2 cellular contexts compared by ENCODE assay signal in genomic region chr5:123094919-123095693, GRCh38.
TF ChIP-seq lines count a peak whose summit lies in the region.

No MANE protein-coding gene starts in this region.

TF ChIP-seq in SK-N-SH treated with all-trans-retinoic acid at 6 μM for 48 hours, 23 proteins besides CTCF, POLR2A, EP300 and RAD21 (continued from another document):
- TF ChIP-seq, protein P1, sequence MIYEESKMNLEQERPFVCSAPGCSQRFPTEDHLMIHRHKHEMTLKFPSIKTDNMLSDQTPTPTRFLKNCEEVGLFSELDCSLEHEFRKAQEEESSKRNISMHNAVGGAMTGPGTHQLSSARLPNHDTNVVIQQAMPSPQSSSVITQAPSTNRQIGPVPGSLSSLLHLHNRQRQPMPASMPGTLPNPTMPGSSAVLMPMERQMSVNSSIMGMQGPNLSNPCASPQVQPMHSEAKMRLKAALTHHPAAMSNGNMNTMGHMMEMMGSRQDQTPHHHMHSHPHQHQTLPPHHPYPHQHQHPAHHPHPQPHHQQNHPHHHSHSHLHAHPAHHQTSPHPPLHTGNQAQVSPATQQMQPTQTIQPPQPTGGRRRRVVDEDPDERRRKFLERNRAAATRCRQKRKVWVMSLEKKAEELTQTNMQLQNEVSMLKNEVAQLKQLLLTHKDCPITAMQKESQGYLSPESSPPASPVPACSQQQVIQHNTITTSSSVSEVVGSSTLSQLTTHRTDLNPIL (CRISPR knock-in tag; IDR thresholded peaks at IDR 0.05; ENCODE audit: low read depth): no peak
- no peak for TF ChIP-seq ARNTL (CRISPR knock-in tag; IDR thresholded peaks at IDR 0.05; ENCODE audit: borderline replicate concordance, low read depth)
- no peak for TF ChIP-seq OSR1 (CRISPR knock-in tag; IDR thresholded peaks at IDR 0.05)

TF ChIP-seq in H1, 55 proteins besides CTCF, POLR2A, EP300 and RAD21 (continued from another document):
- TF ChIP-seq RBBP5 (IDR thresholded peaks at IDR 0.05; ENCODE audit: borderline replicate concordance, low read depth, low read length): peak; percentile 47; the same call in 1 of the 2 replicates
- TF ChIP-seq SAP30 (IDR thresholded peaks at IDR 0.05; ENCODE audit: insufficient read depth, insufficient replicate concordance, low read length): no peak
- TF ChIP-seq RXRA (IDR thresholded peaks at IDR 0.05; ENCODE audit: insufficient read depth, low read depth, low read length): no peak
- TF ChIP-seq, protein P2, sequence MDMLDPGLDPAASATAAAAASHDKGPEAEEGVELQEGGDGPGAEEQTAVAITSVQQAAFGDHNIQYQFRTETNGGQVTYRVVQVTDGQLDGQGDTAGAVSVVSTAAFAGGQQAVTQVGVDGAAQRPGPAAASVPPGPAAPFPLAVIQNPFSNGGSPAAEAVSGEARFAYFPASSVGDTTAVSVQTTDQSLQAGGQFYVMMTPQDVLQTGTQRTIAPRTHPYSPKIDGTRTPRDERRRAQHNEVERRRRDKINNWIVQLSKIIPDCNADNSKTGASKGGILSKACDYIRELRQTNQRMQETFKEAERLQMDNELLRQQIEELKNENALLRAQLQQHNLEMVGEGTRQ (IDR thresholded peaks at IDR 0.05; ENCODE audit: low read length): no peak
- TF ChIP-seq NRF1 (IDR thresholded peaks at IDR 0.05; ENCODE audit: low read depth, low read length): no peak
- no peak for TF ChIP-seq CBX8 (IDR thresholded peaks at IDR 0.05; ENCODE audit: borderline replicate concordance, low read depth, low read length)
- TF ChIP-seq POLR2AphosphoS5 (IDR thresholded peaks at IDR 0.05; ENCODE audit: low read depth, low read length): no peak
- no peak for TF ChIP-seq EGR1 (IDR thresholded peaks at IDR 0.05; ENCODE audit: borderline replicate concordance, low read depth, low read length)
- no peak for TF ChIP-seq RFX5 (IDR thresholded peaks at IDR 0.05; ENCODE audit: borderline replicate concordance, low read depth, low read length)
- no peak for TF ChIP-seq SRF (IDR thresholded peaks at IDR 0.05; ENCODE audit: low read depth, low read length)
- no peak for TF ChIP-seq CEBPB (IDR thresholded peaks at IDR 0.05; ENCODE audit: low read depth, low read length)
- no peak for TF ChIP-seq CHD2 (IDR thresholded peaks at IDR 0.05; ENCODE audit: low read length)
- TF ChIP-seq KDM5A (IDR thresholded peaks at IDR 0.05; ENCODE audit: low read length): no peak
- TF ChIP-seq GABPA (IDR thresholded peaks at IDR 0.05; ENCODE audit: borderline replicate concordance, insufficient read depth, low read length): no peak
- TF ChIP-seq TAF7 (optimal IDR thresholded peaks at IDR 0.05; ENCODE audit: borderline replicate concordance, low read depth, low read length): no peak
- TF ChIP-seq, protein P3, sequence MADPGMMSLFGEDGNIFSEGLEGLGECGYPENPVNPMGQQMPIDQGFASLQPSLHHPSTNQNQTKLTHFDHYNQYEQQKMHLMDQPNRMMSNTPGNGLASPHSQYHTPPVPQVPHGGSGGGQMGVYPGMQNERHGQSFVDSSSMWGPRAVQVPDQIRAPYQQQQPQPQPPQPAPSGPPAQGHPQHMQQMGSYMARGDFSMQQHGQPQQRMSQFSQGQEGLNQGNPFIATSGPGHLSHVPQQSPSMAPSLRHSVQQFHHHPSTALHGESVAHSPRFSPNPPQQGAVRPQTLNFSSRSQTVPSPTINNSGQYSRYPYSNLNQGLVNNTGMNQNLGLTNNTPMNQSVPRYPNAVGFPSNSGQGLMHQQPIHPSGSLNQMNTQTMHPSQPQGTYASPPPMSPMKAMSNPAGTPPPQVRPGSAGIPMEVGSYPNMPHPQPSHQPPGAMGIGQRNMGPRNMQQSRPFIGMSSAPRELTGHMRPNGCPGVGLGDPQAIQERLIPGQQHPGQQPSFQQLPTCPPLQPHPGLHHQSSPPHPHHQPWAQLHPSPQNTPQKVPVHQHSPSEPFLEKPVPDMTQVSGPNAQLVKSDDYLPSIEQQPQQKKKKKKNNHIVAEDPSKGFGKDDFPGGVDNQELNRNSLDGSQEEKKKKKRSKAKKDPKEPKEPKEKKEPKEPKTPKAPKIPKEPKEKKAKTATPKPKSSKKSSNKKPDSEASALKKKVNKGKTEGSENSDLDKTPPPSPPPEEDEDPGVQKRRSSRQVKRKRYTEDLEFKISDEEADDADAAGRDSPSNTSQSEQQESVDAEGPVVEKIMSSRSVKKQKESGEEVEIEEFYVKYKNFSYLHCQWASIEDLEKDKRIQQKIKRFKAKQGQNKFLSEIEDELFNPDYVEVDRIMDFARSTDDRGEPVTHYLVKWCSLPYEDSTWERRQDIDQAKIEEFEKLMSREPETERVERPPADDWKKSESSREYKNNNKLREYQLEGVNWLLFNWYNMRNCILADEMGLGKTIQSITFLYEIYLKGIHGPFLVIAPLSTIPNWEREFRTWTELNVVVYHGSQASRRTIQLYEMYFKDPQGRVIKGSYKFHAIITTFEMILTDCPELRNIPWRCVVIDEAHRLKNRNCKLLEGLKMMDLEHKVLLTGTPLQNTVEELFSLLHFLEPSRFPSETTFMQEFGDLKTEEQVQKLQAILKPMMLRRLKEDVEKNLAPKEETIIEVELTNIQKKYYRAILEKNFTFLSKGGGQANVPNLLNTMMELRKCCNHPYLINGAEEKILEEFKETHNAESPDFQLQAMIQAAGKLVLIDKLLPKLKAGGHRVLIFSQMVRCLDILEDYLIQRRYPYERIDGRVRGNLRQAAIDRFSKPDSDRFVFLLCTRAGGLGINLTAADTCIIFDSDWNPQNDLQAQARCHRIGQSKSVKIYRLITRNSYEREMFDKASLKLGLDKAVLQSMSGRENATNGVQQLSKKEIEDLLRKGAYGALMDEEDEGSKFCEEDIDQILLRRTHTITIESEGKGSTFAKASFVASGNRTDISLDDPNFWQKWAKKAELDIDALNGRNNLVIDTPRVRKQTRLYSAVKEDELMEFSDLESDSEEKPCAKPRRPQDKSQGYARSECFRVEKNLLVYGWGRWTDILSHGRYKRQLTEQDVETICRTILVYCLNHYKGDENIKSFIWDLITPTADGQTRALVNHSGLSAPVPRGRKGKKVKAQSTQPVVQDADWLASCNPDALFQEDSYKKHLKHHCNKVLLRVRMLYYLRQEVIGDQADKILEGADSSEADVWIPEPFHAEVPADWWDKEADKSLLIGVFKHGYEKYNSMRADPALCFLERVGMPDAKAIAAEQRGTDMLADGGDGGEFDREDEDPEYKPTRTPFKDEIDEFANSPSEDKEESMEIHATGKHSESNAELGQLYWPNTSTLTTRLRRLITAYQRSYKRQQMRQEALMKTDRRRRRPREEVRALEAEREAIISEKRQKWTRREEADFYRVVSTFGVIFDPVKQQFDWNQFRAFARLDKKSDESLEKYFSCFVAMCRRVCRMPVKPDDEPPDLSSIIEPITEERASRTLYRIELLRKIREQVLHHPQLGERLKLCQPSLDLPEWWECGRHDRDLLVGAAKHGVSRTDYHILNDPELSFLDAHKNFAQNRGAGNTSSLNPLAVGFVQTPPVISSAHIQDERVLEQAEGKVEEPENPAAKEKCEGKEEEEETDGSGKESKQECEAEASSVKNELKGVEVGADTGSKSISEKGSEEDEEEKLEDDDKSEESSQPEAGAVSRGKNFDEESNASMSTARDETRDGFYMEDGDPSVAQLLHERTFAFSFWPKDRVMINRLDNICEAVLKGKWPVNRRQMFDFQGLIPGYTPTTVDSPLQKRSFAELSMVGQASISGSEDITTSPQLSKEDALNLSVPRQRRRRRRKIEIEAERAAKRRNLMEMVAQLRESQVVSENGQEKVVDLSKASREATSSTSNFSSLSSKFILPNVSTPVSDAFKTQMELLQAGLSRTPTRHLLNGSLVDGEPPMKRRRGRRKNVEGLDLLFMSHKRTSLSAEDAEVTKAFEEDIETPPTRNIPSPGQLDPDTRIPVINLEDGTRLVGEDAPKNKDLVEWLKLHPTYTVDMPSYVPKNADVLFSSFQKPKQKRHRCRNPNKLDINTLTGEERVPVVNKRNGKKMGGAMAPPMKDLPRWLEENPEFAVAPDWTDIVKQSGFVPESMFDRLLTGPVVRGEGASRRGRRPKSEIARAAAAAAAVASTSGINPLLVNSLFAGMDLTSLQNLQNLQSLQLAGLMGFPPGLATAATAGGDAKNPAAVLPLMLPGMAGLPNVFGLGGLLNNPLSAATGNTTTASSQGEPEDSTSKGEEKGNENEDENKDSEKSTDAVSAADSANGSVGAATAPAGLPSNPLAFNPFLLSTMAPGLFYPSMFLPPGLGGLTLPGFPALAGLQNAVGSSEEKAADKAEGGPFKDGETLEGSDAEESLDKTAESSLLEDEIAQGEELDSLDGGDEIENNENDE (IDR thresholded peaks at IDR 0.05; ENCODE audit: insufficient replicate concordance, low read length): no peak
- no peak for TF ChIP-seq TAF1 (IDR thresholded peaks at IDR 0.05; ENCODE audit: low read depth, low read length)
- TF ChIP-seq YY1 (IDR thresholded peaks at IDR 0.05; ENCODE audit: low read depth, low read length): 0 out of 2 replicates have a peak, but pooled peaks have one; percentile 0
- no peak for TF ChIP-seq SP2 (IDR thresholded peaks at IDR 0.05; ENCODE audit: low read length)
